Comparison of ENCODE assay signal across 8 cellular contexts in the genomic region with DNA sequence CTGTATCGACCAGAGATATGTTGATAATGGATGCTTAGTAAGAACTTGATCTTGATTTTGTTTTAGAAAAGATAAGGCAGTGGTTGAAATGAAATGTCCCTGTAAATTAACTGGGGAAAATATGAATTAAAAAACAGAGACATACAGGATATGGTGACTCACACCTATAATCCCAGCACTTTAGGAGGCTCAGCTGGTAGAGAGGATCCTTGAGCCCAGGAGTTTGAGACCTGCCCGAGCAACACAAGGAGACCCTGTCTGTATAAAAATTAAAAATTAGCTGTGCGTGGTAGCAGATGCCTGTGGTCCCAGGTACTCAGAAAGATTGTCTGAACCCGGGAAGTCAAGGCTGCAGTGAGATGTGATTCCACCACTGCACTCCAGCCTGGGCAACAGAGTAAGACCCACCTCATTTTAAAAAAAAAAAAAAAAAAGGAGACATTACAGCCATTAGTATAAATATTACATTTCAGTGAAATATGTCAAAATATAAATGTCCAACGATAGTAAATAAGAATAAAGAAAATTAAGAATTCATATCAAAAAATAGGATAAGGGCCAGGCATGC. TPM values are rescaled to one million over a fixed set of nuclear protein-coding genes. Genes with fewer than 3 reads are reported as not detected.
DNase-seq lines count a peak whose midpoint lies in the region; ATAC-seq and TF ChIP-seq lines count a peak whose summit lies in the region.

No MANE protein-coding gene starts in this region.

- H3K27ac ChIP-seq in heart right ventricle: peak overlapping the region in 8 of 10 donors; percentile 4 to 99 (median 98)
- H3K27ac ChIP-seq in upper lobe of right lung: peak overlapping the region; percentile 58

- ATAC-seq in heart right ventricle (no peak), upper lobe of right lung (no peak), HG03039 (IDR thresholded peaks at IDR 0.05; ENCODE audit: unreplicated experiment) (no peak), GM18502 (IDR thresholded peaks at IDR 0.05; ENCODE audit: poor library complexity, unreplicated experiment) (no peak), GM19023 (IDR thresholded peaks at IDR 0.05; ENCODE audit: unreplicated experiment) (no peak)
- no peak for ATAC-seq in activated naive CD8-positive, alpha-beta T cell treated with anti-CD3 and anti-CD28 coated beads, Interleukin-2, amount 50 U/mL, for 24 hours

- peak overlapping the region; percentile 98 for H3K27ac Mint-ChIP-seq in activated naive CD8-positive, alpha-beta T cell treated with anti-CD3 and anti-CD28 coated beads, Interleukin-2, amount 50 U/mL, for 24 hours

- H3K9me3 ChIP-seq in heart right ventricle: no peaks in the 10 kb centered on the region
- H3K9me3 ChIP-seq in upper lobe of right lung: no peaks in the 10 kb centered on the region

- peaks cover 8% of the 10 kb centered on the region for H3K9me3 Mint-ChIP-seq in activated naive CD8-positive, alpha-beta T cell treated with anti-CD3 and anti-CD28 coated beads, Interleukin-2, amount 50 U/mL, for 24 hours

- H3K36me3 Mint-ChIP-seq in activated naive CD8-positive, alpha-beta T cell treated with anti-CD3 and anti-CD28 coated beads, Interleukin-2, amount 50 U/mL, for 24 hours (ENCODE audit: low read depth): peaks cover 32% of the 10 kb centered on the region

- H3K4me3 ChIP-seq in heart right ventricle (peak overlapping the region in 6 of 10 donors; percentile 6 to 94 (median 85)), upper lobe of right lung (peak overlapping the region; percentile 88)

- intact Hi-C loops in heart right ventricle (cut with DNase I) (loop anchor here in 3 of 10 donors (2.0 to 10.0 kb wide), 3 partner anchors 110 to 210 kb away; a partner anchor contains a TSS), cardiac septum (cut with DNase I) (loop anchor here (10.0 kb wide), 1 partner anchor 210 kb away; a partner anchor contains a TSS), upper lobe of right lung (cut with DNase I) (no loop called here)

- peaks cover 60% of the 10 kb centered on the region for H3K4me1 Mint-ChIP-seq in activated naive CD8-positive, alpha-beta T cell treated with anti-CD3 and anti-CD28 coated beads, Interleukin-2, amount 50 U/mL, for 24 hours

- H3K4me1 ChIP-seq in heart right ventricle (peaks cover 0 to 72% (median 70%) of the 10 kb centered on the region in 9 donors), upper lobe of right lung (peaks cover 56% of the 10 kb centered on the region)

- TF ChIP-seq CTCF in heart right ventricle (IDR thresholded peaks at IDR 0.05) (no peak), upper lobe of right lung (IDR thresholded peaks at IDR 0.05) (no peak)

- H3K4me3 Mint-ChIP-seq in activated naive CD8-positive, alpha-beta T cell treated with anti-CD3 and anti-CD28 coated beads, Interleukin-2, amount 50 U/mL, for 24 hours: peak overlapping the region; percentile 100

- no peak for DNase-seq in heart right ventricle
- DNase-seq in cardiac septum (ENCODE audit: low spot score): no peak
- DNase-seq in activated naive CD8-positive, alpha-beta T cell treated with anti-CD3 and anti-CD28 coated beads, Interleukin-2, amount 50 U/mL, for 24 hours: no peak
- DNase-seq in kidney tubule cell (ENCODE audit: low spot score): peak; percentile 62
- DNase-seq in upper lobe of right lung: no peak

- no peaks in the 10 kb centered on the region for H3K27me3 Mint-ChIP-seq in activated naive CD8-positive, alpha-beta T cell treated with anti-CD3 and anti-CD28 coated beads, Interleukin-2, amount 50 U/mL, for 24 hours

- no peaks in the 10 kb centered on the region for H3K27me3 ChIP-seq in heart right ventricle
- no peaks in the 10 kb centered on the region for H3K27me3 ChIP-seq in upper lobe of right lung

- H3K36me3 ChIP-seq in heart right ventricle (no peaks in the 10 kb centered on the region), upper lobe of right lung (no peaks in the 10 kb centered on the region)

- 55 to 67% methylated on average over 5 of the region's 5 CpGs for WGBS in heart right ventricle, 2 donors

RNA-seq across cellular contexts. Expression of a gene that starts 4.6 kb away (rescaled TPM):
- total RNA-seq in heart right ventricle (100 to 1,000 TPM; 124 to 206 (median 170) TPM), cardiac septum (213 TPM), upper lobe of right lung (193 TPM)
- polyA plus RNA-seq in heart right ventricle: 10 to 100 TPM; 40.7 to 78.0 TPM
